In the genomic region with DNA sequence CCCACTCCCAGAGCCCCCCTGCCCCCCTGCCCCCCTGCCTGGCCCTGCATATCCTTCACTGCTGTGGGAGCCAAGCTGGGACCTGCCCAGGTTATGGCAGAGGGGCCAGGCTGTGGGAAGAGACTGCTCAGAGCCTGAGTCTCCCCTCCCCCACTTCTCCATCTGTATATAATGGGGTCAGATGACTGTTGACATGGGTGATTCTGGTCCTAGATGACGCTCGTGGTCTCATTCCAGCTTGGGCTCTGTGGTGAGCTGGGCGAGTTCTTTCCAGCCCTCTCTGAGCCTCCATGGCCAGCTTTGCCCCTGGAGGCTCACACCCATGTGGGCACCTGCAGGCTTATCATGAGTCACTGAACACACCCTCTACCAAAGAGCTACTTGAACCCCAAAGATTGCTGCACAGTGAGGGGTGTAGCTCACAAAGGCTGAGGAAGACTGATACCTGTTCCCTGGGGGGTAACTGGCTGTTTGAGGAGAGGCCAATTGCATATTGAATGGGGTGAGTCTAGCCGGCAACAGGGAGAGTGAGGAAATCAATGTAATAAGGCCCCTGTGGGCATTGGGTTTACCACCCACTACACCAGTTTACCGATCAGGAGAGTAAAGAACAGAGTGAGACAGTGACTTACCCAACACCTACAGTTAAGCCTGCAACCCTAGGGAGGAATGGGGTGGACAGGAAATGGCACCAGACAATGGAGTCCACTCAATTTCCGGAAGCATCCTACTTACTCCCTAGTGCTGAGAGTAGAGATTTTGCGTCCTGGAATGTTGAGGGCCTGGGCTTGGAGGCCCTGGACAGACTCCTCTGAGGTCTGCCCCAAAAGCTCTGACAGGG, we compare ENCODE assay signal across 8 cellular contexts. TPM values are rescaled to one million over a fixed set of nuclear protein-coding genes. Genes with fewer than 3 reads are reported as not detected.
DNase-seq lines count a peak whose midpoint lies in the region; ATAC-seq and TF ChIP-seq lines count a peak whose summit lies in the region.

No MANE protein-coding gene starts in this region.

- H3K4me1 ChIP-seq in PC-3 (ENCODE audit: insufficient read depth, low read length) (peaks cover 43% of the 10 kb centered on the region), mesenchymal stem cell (ENCODE audit: control insufficient read depth, insufficient read depth, low read depth, low read length) (peaks cover 29% of the 10 kb centered on the region), urinary bladder (ENCODE audit: insufficient read depth) (no peaks in the 10 kb centered on the region)

- H4K91ac ChIP-seq in mesenchymal stem cell (ENCODE audit: low read length): peak overlapping the region; percentile 100

- POLR2A ChIA-PET in PC-3 (lab: Charles Lee; ENCODE audit: unreplicated experiment): no interaction called here

- no peak; the same call in 1 of the 2 replicates for ATAC-seq in PC-3
- no peak for ATAC-seq in GM18909 (IDR thresholded peaks at IDR 0.05; ENCODE audit: poor library complexity, unreplicated experiment)
- no peak for ATAC-seq in GM21526 (IDR thresholded peaks at IDR 0.05; ENCODE audit: low FRiP score, unreplicated experiment)

- H2AFZ ChIP-seq in PC-3 (ENCODE audit: low read length): no peak overlapping the region
- no peak overlapping the region for H2AFZ ChIP-seq in mesenchymal stem cell (ENCODE audit: low read depth, low read length)

- no peaks in the 10 kb centered on the region for H3K9me3 ChIP-seq in PC-3 (ENCODE audit: low read length)
- no peaks in the 10 kb centered on the region for H3K9me3 ChIP-seq in mesenchymal stem cell (ENCODE audit: control insufficient read depth, low read length)

- H3K4me3 ChIP-seq in PC-3 (ENCODE audit: low read length): peak overlapping the region; percentile 60
- H3K4me3 ChIP-seq in mesenchymal stem cell (ENCODE audit: insufficient read depth in 1 of 2, low read depth in 1 of 2, low read length in 2 of 2): no peak overlapping the region
- H3K4me3 ChIP-seq in urinary bladder (ENCODE audit: low read depth, low read length): no peak overlapping the region

- CTCF ChIA-PET in PC-3 (lab: Charles Lee): no interaction called here

- H3K36me3 ChIP-seq in PC-3 (ENCODE audit: low read depth, low read length): no peaks in the 10 kb centered on the region
- peaks cover 0 to 11% of the 10 kb centered on the region in 2 experiments for H3K36me3 ChIP-seq in mesenchymal stem cell (ENCODE audit: control insufficient read depth in 1 of 2, insufficient read depth in 2 of 2, low read depth in 1 of 2, low read length in 2 of 2)
- no peaks in the 10 kb centered on the region for H3K36me3 ChIP-seq in urinary bladder (ENCODE audit: insufficient read depth)

- peak overlapping the region; percentile 69 to 93 for H3K4ac ChIP-seq in mesenchymal stem cell (ENCODE audit: low read depth in 1 of 2, low read length in 2 of 2)

- H3K23ac ChIP-seq in mesenchymal stem cell (ENCODE audit: low read length in 2 of 2): no peak overlapping the region

- H3K4me2 ChIP-seq in PC-3 (ENCODE audit: low read length): peak overlapping the region; percentile 80
- no peak overlapping the region for H3K4me2 ChIP-seq in mesenchymal stem cell (ENCODE audit: low read length, poor library complexity, severe bottlenecking)

- no peaks in the 10 kb centered on the region for H3K27me3 ChIP-seq in PC-3 (ENCODE audit: low read length)
- no peaks in the 10 kb centered on the region for H3K27me3 ChIP-seq in mesenchymal stem cell (ENCODE audit: control insufficient read depth in 1 of 2, insufficient read depth in 1 of 2, low read length in 2 of 2)

- H4K8ac ChIP-seq in mesenchymal stem cell (ENCODE audit: low read length): peak overlapping the region; percentile 96

- peak overlapping the region; percentile 96 for H2BK15ac ChIP-seq in mesenchymal stem cell (ENCODE audit: low read depth, poor library complexity, severe bottlenecking)

- DNase-seq in NCI-H1436 (lab: John Stamatoyannopoulos, UW): peak; percentile 75
- no peak for DNase-seq in NCI-H1436 treated with DMSO at 0.1 percent for 48 hours (lab: John Stamatoyannopoulos, UW)
- DNase-seq in PC-3: peak; percentile 31
- peak; percentile 43 for DNase-seq in dermis blood vessel endothelial cell
- peak; percentile 80 for DNase-seq in mesenchymal stem cell

- 41% methylated on average over 4 of the region's 7 CpGs for WGBS in mesenchymal stem cell
- 54% methylated on average over 7 of the region's 7 CpGs for WGBS in urinary bladder

- no peaks in the 10 kb centered on the region for H3K79me1 ChIP-seq in mesenchymal stem cell (replicated peaks; ENCODE audit: low read length, poor library complexity, severe bottlenecking)

- peak overlapping the region in 1 of 2 experiments; percentile 31 for H3K14ac ChIP-seq in mesenchymal stem cell (ENCODE audit: low read length in 2 of 2)

- H2BK12ac ChIP-seq in mesenchymal stem cell (ENCODE audit: low read length in 2 of 2): peak overlapping the region; percentile 29 to 99

- no peaks in the 10 kb centered on the region for H3K9me2 ChIP-seq in PC-3 (replicated peaks; ENCODE audit: low read length)

- no TSS peak for BruUV-seq in PC-3 (replicated peaks; lab: Mats Ljungman, UMichigan)

- peak overlapping the region; percentile 69 for H2AK5ac ChIP-seq in mesenchymal stem cell (ENCODE audit: low read length, severe bottlenecking)

- H2BK120ac ChIP-seq in mesenchymal stem cell (ENCODE audit: low read depth, low read length): peak overlapping the region; percentile 100

- no peaks in the 10 kb centered on the region for H4K20me1 ChIP-seq in PC-3 (ENCODE audit: low read length)

- intact Hi-C loops in PC-3 (cut with micrococcal nuclease): no loop called here

- H2BK5ac ChIP-seq in mesenchymal stem cell (ENCODE audit: low read depth, low read length, poor library complexity, severe bottlenecking): no peak overlapping the region

- peaks cover 24% of the 10 kb centered on the region for H3K79me2 ChIP-seq in PC-3 (ENCODE audit: low read length)

- H3K27ac ChIP-seq in PC-3 (ENCODE audit: low read length) (peak overlapping the region; percentile 97), mesenchymal stem cell (ENCODE audit: low read length, poor library complexity, severe bottlenecking) (peak overlapping the region; percentile 84), urinary bladder (ENCODE audit: low read depth) (peak overlapping the region; percentile 97)

- H3K9ac ChIP-seq in PC-3 (ENCODE audit: low read length): peak overlapping the region; percentile 93
- H3K9ac ChIP-seq in mesenchymal stem cell (ENCODE audit: low read length): peak overlapping the region; percentile 90

- peaks cover 6% of the 10 kb centered on the region for H3F3A ChIP-seq in PC-3 (ENCODE audit: low read length, unreplicated experiment)

- peak overlapping the region; percentile 97 to 99 for H3K18ac ChIP-seq in mesenchymal stem cell (ENCODE audit: low read depth in 1 of 2, low read length in 2 of 2)

- TF ChIP-seq CTCF in PC-3 (conservative IDR thresholded peaks at IDR 0.05; ENCODE audit: low read depth, low read length): no peak

RNA-seq across cellular contexts. Expression of gene SREBF1, which starts 4.2 kb away (rescaled TPM):
- total RNA-seq in PC-3 (2014; rRNA removed) (167 and 194 TPM in 2 replicates), dermis blood vessel endothelial cell (28.8 and 71.5 TPM in 2 replicates), urinary bladder (21.1 TPM)
- polyA plus RNA-seq in mesenchymal stem cell (2013, experiment 1 of 2): 89.9 TPM
- 89.1 TPM for polyA plus RNA-seq in mesenchymal stem cell (2013, experiment 2 of 2)
- polyA plus RNA-seq in urinary bladder: 56.2 TPM
